21 cellular contexts compared by ENCODE assay signal in the genomic region with DNA sequence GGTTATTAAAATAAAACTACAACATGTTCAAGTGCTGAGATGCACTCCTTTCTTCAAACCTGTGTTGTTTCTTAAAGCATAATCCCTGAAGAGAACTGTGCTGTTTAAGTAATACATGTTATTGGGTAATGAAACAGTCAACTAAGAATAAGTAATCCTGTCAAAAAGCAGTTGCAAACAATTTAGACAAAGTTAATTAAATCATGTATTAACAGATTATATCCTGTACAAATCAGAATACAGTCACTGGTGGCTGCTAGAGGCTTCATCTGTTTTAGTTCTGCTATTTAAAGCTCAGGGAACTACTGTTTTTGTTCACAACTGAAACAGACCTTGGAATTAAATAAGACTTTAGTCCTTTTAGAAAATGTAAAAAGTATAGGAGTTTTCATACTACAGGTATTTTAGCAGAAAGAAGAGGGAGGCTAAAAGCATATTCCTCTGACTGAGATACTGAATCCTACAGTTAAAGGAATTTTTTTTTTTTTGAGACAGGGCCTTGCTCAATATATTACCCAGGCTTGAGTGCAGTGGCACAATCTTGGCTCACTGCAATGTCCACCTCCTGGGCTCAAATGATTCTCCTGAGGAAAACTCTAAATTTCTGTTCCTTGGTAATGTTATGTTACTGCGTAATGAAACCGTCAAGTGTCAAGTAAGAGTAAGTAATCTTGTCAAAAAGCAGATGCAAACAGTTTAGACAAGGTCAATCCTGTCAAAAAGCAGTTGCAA. TPM values are rescaled to one million over a fixed set of nuclear protein-coding genes. Genes with fewer than 3 reads are reported as not detected.
DNase-seq lines count a peak whose midpoint lies in the region; TF ChIP-seq lines count a peak whose summit lies in the region.
"Had no signal": no experiment of that assay in that cellular context is flagged by ENCODE, and none has a peak within 500 bp of the region (broad histone marks: within the 10 kb centered on the region; RNA-seq: fewer than 3 reads in every experiment).

No MANE protein-coding gene starts in this region.

- no peak overlapping the region for H3K4me2 ChIP-seq in GM23248 (ENCODE audit: unreplicated experiment)
- H3K4me2 ChIP-seq in PC-9: no peak overlapping the region
- H3K4me2 ChIP-seq in mammary epithelial cell (ENCODE audit: insufficient read depth, low read depth, low read length): no peak overlapping the region
- H3K4me2 ChIP-seq: SK-N-SH had no signal

- peaks cover 59% of the 10 kb centered on the region for H3K36me3 Mint-ChIP-seq in nephron (ENCODE audit: low read depth)

- no peaks in the 10 kb centered on the region for H3K4me1 Mint-ChIP-seq in nephron
- H3K4me1 Mint-ChIP-seq: IgD-negative memory B cell had no signal

- H3K4me1 ChIP-seq in GM23248 (ENCODE audit: insufficient read depth) (peaks cover 11% of the 10 kb centered on the region), PC-9 (replicated peaks; ENCODE audit: insufficient read depth) (peaks cover 16% of the 10 kb centered on the region), mammary epithelial cell (ENCODE audit: insufficient read depth, low read length) (peaks cover 7% of the 10 kb centered on the region), tibial nerve (peaks cover 0 to 5% (median 0%) of the 10 kb centered on the region in 4 donors)
- H3K4me1 ChIP-seq: heart left ventricle had no signal

- no peak for DNase-seq in GM23248
- DNase-seq in PC-9: no peak
- no peak for DNase-seq in mammary epithelial cell
- no peak for DNase-seq in retina
- DNase-seq in tibial nerve (ENCODE audit: low spot score in 2 of 2): no peak
- no peak for DNase-seq in COLO829 (ENCODE audit: low spot score)
- DNase-seq in brain microvascular endothelial cell: no peak
- DNase-seq: activated effector memory CD4-positive, alpha-beta T cell treated with Interleukin-2 at 50 U/mL for 16 hours; activated naive CD8-positive, alpha-beta T cell treated with anti-CD3 and anti-CD28 coated beads for 36 hours; DMS153; H7; heart left ventricle; NCI-H1105 treated with DMSO at 0.1 percent for 48 hours; NCI-H2029 treated with DMSO at 0.1 percent for 48 hours; NCI-H2227 treated with DMSO at 0.1 percent for 48 hours; SK-N-SH; stimulated activated CD8-positive, alpha-beta memory T cell treated with anti-CD3 and anti-CD28 coated beads, Interleukin-4, amount 100 ng/mL, for 48 hours had no signal

- TF ChIP-seq CTCF in PC-9 (conservative IDR thresholded peaks at IDR 0.05): no peak
- TF ChIP-seq CTCF in mammary epithelial cell (conservative IDR thresholded peaks at IDR 0.05 in 1 of 2, IDR thresholded peaks at IDR 0.05 in 1 of 2; ENCODE audit: extremely low read depth in 1 of 2, insufficient read depth in 1 of 2, low read depth in 1 of 2, low read length in 2 of 2): no peak
- TF ChIP-seq CTCF in nephron (IDR thresholded peaks at IDR 0.05; ENCODE audit: unreplicated experiment in 3 of 3): no peak
- no peak for TF ChIP-seq CTCF in tibial nerve (IDR thresholded peaks at IDR 0.05)
- no peak for TF ChIP-seq CTCF in brain microvascular endothelial cell (IDR thresholded peaks at IDR 0.05; ENCODE audit: low read depth, low read length, missing control alignments)

- peak overlapping the region; percentile 1 to 29 (median 5) for H3K27ac Mint-ChIP-seq in nephron
- H3K27ac Mint-ChIP-seq: activated naive CD8-positive, alpha-beta T cell treated with anti-CD3 and anti-CD28 coated beads for 36 hours; IgD-negative memory B cell had no signal

- no peak overlapping the region; the same call in 1 of the 2 replicates for H3K9ac ChIP-seq in GM23248
- H3K9ac ChIP-seq in mammary epithelial cell (ENCODE audit: insufficient read depth, low read length): no peak overlapping the region
- H3K9ac ChIP-seq: SK-N-SH had no signal

- H2AFZ ChIP-seq in GM23248 (no peak overlapping the region), PC-9 (no peak overlapping the region), mammary epithelial cell (ENCODE audit: low read depth, low read length) (no peak overlapping the region)

- H3K79me2 ChIP-seq in GM23248 (ENCODE audit: insufficient read depth): no peaks in the 10 kb centered on the region; the same call in 1 of the 2 replicates
- 0 out of 2 replicates have a peak, but pooled peaks cover 3% of the 10 kb centered on the region for H3K79me2 ChIP-seq in PC-9 (ENCODE audit: low read depth)
- peaks cover 4% of the 10 kb centered on the region for H3K79me2 ChIP-seq in mammary epithelial cell (ENCODE audit: insufficient read depth, low read length)

- peaks cover 16% of the 10 kb centered on the region for H3K36me3 ChIP-seq in GM23248 (ENCODE audit: low read depth)
- peaks cover 16% of the 10 kb centered on the region for H3K36me3 ChIP-seq in PC-9 (ENCODE audit: low read depth)
- H3K36me3 ChIP-seq in mammary epithelial cell (ENCODE audit: insufficient read depth, low read length): peaks cover 4% of the 10 kb centered on the region
- H3K36me3 ChIP-seq in tibial nerve: peaks cover 0 to 77% (median 0%) of the 10 kb centered on the region in 3 donors
- no peaks in the 10 kb centered on the region for H3K36me3 ChIP-seq in brain microvascular endothelial cell (replicated peaks)

- no peak overlapping the region for H3K4me3 ChIP-seq in GM23248
- H3K4me3 ChIP-seq in PC-9: no peak overlapping the region
- H3K4me3 ChIP-seq in mammary epithelial cell (replicated peaks in 1 of 3; ENCODE audit: insufficient read depth in 1 of 3, low read depth in 2 of 3, low read length in 3 of 3): no peak overlapping the region
- no peak overlapping the region for H3K4me3 ChIP-seq in tibial nerve
- no peak overlapping the region for H3K4me3 ChIP-seq in brain microvascular endothelial cell (ENCODE audit: low read depth, low read length)
- H3K4me3 ChIP-seq: heart left ventricle, skin epidermis had no signal

- H3K9me3 ChIP-seq in GM23248 (ENCODE audit: low read depth) (no peaks in the 10 kb centered on the region), PC-9 (ENCODE audit: insufficient read depth, low read depth) (no peaks in the 10 kb centered on the region), mammary epithelial cell (replicated peaks; ENCODE audit: insufficient read depth, low read length) (no peaks in the 10 kb centered on the region), tibial nerve (no peaks in the 10 kb centered on the region)
- H3K9me3 ChIP-seq: heart left ventricle, SK-N-SH had no signal

- CTCF ChIA-PET in PC-9 (lab: Charles Lee) (no interaction called here), mammary epithelial cell (lab: Charles Lee; ENCODE audit: low non-redundant PET) (no interaction called here)

- BruUV-seq in PC-9 (replicated peaks; lab: Mats Ljungman, UMichigan) (no TSS peak), mammary epithelial cell (replicated peaks; lab: Mats Ljungman, UMichigan) (no TSS peak)

- POLR2A ChIA-PET in PC-9 (lab: Charles Lee; ENCODE audit: unreplicated experiment): interaction anchor here (0.6 kb wide), 1 partner anchor 30 kb away, joined by 7 read pairs; no protein-coding TSS in a partner anchor

- H3F3A ChIP-seq in GM23248 (ENCODE audit: insufficient read depth) (peaks cover 25% of the 10 kb centered on the region), PC-9 (ENCODE audit: insufficient read depth, low read depth) (peaks cover 16% of the 10 kb centered on the region; the same call in 1 of the 2 replicates)

- H3K9me3 Mint-ChIP-seq in nephron: no peaks in the 10 kb centered on the region
- H3K9me3 Mint-ChIP-seq: activated CD8-positive, alpha-beta T cell treated with anti-CD3 and anti-CD28 coated beads for 36 hours; activated naive CD8-positive, alpha-beta T cell treated with anti-CD3 and anti-CD28 coated beads for 36 hours had no signal

- no peak for TF ChIP-seq EP300 in tibial nerve (IDR thresholded peaks at IDR 0.05)

- peak overlapping the region; percentile 66 for H3K27ac ChIP-seq in GM23248
- H3K27ac ChIP-seq in PC-9: peak overlapping the region; percentile 71
- peak overlapping the region; percentile 44 for H3K27ac ChIP-seq in mammary epithelial cell (ENCODE audit: insufficient read depth, low read depth, low read length)
- no peak overlapping the region for H3K27ac ChIP-seq in tibial nerve
- no peak overlapping the region for H3K27ac ChIP-seq in brain microvascular endothelial cell
- H3K27ac ChIP-seq: heart left ventricle had no signal

- H3K27me3 ChIP-seq in GM23248 (replicated peaks; ENCODE audit: insufficient read depth): no peaks in the 10 kb centered on the region
- H3K27me3 ChIP-seq in PC-9 (ENCODE audit: insufficient read depth, low read depth): no peaks in the 10 kb centered on the region
- no peaks in the 10 kb centered on the region for H3K27me3 ChIP-seq in mammary epithelial cell (ENCODE audit: insufficient read depth, low read length)
- H3K27me3 ChIP-seq in tibial nerve: no peaks in the 10 kb centered on the region
- no peaks in the 10 kb centered on the region for H3K27me3 ChIP-seq in brain microvascular endothelial cell (replicated peaks)
- H3K27me3 ChIP-seq: heart left ventricle had no signal

- 96% methylated on average over 2 of the region's 2 CpGs for WGBS in GM23248 (ENCODE audit: low coverage in 1 of 2, low lambda C conversion rate in 2 of 2, missing lambda C conversion rate in 2 of 2), 2 experiments
- 91% methylated on average over 2 of the region's 2 CpGs for WGBS in mammary epithelial cell (ENCODE audit: low coverage, missing lambda C conversion rate)
- 97 to 98% methylated on average over 2 of the region's 2 CpGs for WGBS in tibial nerve, 2 donors

- no peak for TF ChIP-seq POLR2A in tibial nerve (IDR thresholded peaks at IDR 0.05)

- H4K20me1 ChIP-seq in GM23248 (ENCODE audit: insufficient read depth) (peaks cover 2% of the 10 kb centered on the region; the same call in 1 of the 2 replicates), PC-9 (ENCODE audit: insufficient read depth) (no peaks in the 10 kb centered on the region), mammary epithelial cell (ENCODE audit: insufficient read depth, low read length) (no peaks in the 10 kb centered on the region)

- H3K4me3 Mint-ChIP-seq in nephron: no peak overlapping the region
- H3K4me3 Mint-ChIP-seq: activated CD8-positive, alpha-beta T cell treated with anti-CD3 and anti-CD28 coated beads for 36 hours; activated naive CD8-positive, alpha-beta T cell treated with anti-CD3 and anti-CD28 coated beads for 36 hours; IgD-negative memory B cell had no signal

- H3K9me2 ChIP-seq in GM23248 (ENCODE audit: insufficient read depth): no peaks in the 10 kb centered on the region
- no peaks in the 10 kb centered on the region for H3K9me2 ChIP-seq in PC-9 (ENCODE audit: insufficient read depth)
- H3K9me2 ChIP-seq: SK-N-SH had no signal

- in situ Hi-C loops in GM23248 (cut with MboI) (no loop called here), mammary epithelial cell (cut with MboI; ENCODE audit: low sequenced_read_pairs in 2 of 2) (loop anchor here in 1 of 2 donors (25.0 kb wide), 1 partner anchor 221 kb away; no protein-coding TSS in a partner anchor), brain microvascular endothelial cell (cut with HindIII; ENCODE audit: low pct_ligation_motif_present, low sequenced_read_pairs) (no loop called here)

- dilution Hi-C loops in mammary epithelial cell (cut with HindIII; ENCODE audit: low sequenced_read_pairs): no loop called here

- intact Hi-C loops in PC-9 (cut with micrococcal nuclease; ENCODE audit: unreplicated experiment) (loop anchor here (10.0 kb wide), 1 partner anchor 258 kb away; no protein-coding TSS in a partner anchor), mammary epithelial cell (cut with micrococcal nuclease) (loop anchor here (1.0 kb wide), 1 partner anchor 87 kb away; the partner anchor contains the start of gene GPATCH8)

- no peaks in the 10 kb centered on the region for H3K27me3 Mint-ChIP-seq in nephron (ENCODE audit: low read depth)
- H3K27me3 Mint-ChIP-seq: activated CD8-positive, alpha-beta T cell treated with anti-CD3 and anti-CD28 coated beads for 36 hours; activated naive CD8-positive, alpha-beta T cell treated with anti-CD3 and anti-CD28 coated beads for 36 hours; IgD-negative memory B cell had no signal

RNA-seq across cellular contexts. Expression of gene ITGA2B, which starts 27.3 kb away (rescaled TPM):
- not detected in 2 replicates for total RNA-seq in GM23248 (2014; rRNA removed; shearing (Covaris generic))
- polyA plus RNA-seq in GM23248 (2016; fragmentation: Nextera tagmentation; extraction: Ambion mirVana) (not detected in 2 replicates), mammary epithelial cell (0.32 TPM)
- total RNA-seq in PC-9 (2021) (5.7 TPM in 2 replicates), mammary epithelial cell (1 to 10 TPM in 1 of 2 donors, under 1 TPM in 1; 0.17 to 1.3 TPM), tibial nerve (1 to 10 TPM; 1.5 to 3.0 (median 2.8) TPM)
- polyA minus RNA-seq in mammary epithelial cell: not detected

RNA-seq across cellular contexts. Expression of gene FAM171A2, which starts 53.1 kb away (rescaled TPM):
- 4.6 and 4.8 TPM in 2 replicates for total RNA-seq in GM23248 (2014; rRNA removed; shearing (Covaris generic))
- polyA plus RNA-seq in GM23248 (2016; fragmentation: Nextera tagmentation; extraction: Ambion mirVana) (0.25 and 0.46 TPM in 2 replicates), mammary epithelial cell (0.59 TPM)
- total RNA-seq in PC-9 (2021) (8.3 and 11.8 TPM in 2 replicates), mammary epithelial cell (1 to 10 TPM; 2.0 to 4.0 TPM), tibial nerve (1 to 10 TPM; 1.0 to 8.1 (median 5.2) TPM)
- polyA minus RNA-seq in mammary epithelial cell: 0.62 TPM

Comparison
In these comparisons a context has a peak if more than half of its experiments do, and no peak if none do; other contexts are left out.
1. H3K27ac ChIP-seq: peak in GM23248 (single experiment), PC-9 (single experiment) and mammary epithelial cell (single experiment); none in tibial nerve (0 of 4) and brain microvascular endothelial cell (single experiment).